12 cellular contexts compared by ENCODE assay signal in genomic region chr4:6840062-6840976, GRCh38. TPM values are rescaled to one million over a fixed set of nuclear protein-coding genes. Genes with fewer than 3 reads are reported as not detected.
DNase-seq lines count a peak whose midpoint lies in the region; ATAC-seq and TF ChIP-seq lines count a peak whose summit lies in the region.
"Had no signal": no experiment of that assay in that cellular context is flagged by ENCODE, and none has a peak within 500 bp of the region (broad histone marks: within the 10 kb centered on the region; RNA-seq: fewer than 3 reads in every experiment).

No MANE protein-coding gene starts in this region.

- no peak for DNase-seq in CD8-positive, alpha-beta T cell
- DNase-seq in PC-9 (peak; percentile 22 to 43), fibroblast of the aortic adventitia (ENCODE audit: low read depth) (peak; percentile 47), NCI-H1092 treated with DMSO at 0.1 percent for 48 hours (lab: John Stamatoyannopoulos, UW) (no peak), activated gamma-delta T cell treated with Interleukin-2 at 50 U/mL for 16 hours (no peak)
- no peak for DNase-seq in activated naive CD4-positive, alpha-beta T cell treated with Interleukin-2 at 50 U/mL for 16 hours
- DNase-seq: activated naive CD4-positive, alpha-beta T cell treated with anti-CD3 and anti-CD28 coated beads for 36 hours; naive B cell; NCI-H526 had no signal

- no peaks in the 10 kb centered on the region for H3K9me3 ChIP-seq in CD8-positive, alpha-beta T cell (ENCODE audit: low read length)
- H3K9me3 ChIP-seq in PC-9 (ENCODE audit: insufficient read depth, low read depth) = no peaks in the 10 kb centered on the region

- H3K27ac Mint-ChIP-seq in CD8-positive, alpha-beta T cell = peak overlapping the region; percentile 2
- H3K27ac Mint-ChIP-seq in nephron = peak overlapping the region in 2 of 3 experiments; percentile 21 to 71
- H3K27ac Mint-ChIP-seq: activated naive CD4-positive, alpha-beta T cell treated with anti-CD3 and anti-CD28 coated beads for 36 hours had no signal

- peaks cover 31% of the 10 kb centered on the region for H3K79me2 ChIP-seq in PC-9 (ENCODE audit: low read depth)

- BruUV-seq in PC-9 (replicated peaks; lab: Mats Ljungman, UMichigan) = no TSS peak

- no peaks in the 10 kb centered on the region for H3K27me3 Mint-ChIP-seq in CD8-positive, alpha-beta T cell (ENCODE audit: low read depth)
- no peaks in the 10 kb centered on the region for H3K27me3 Mint-ChIP-seq in nephron (ENCODE audit: low read depth)
- H3K27me3 Mint-ChIP-seq: naive B cell had no signal

- no peak overlapping the region for H2AFZ ChIP-seq in PC-9

- no peaks in the 10 kb centered on the region for H3K36me3 ChIP-seq in CD8-positive, alpha-beta T cell (ENCODE audit: insufficient read depth, low read length)
- H3K36me3 ChIP-seq in PC-9 (ENCODE audit: low read depth) = no peaks in the 10 kb centered on the region

- intact Hi-C loops in CD8-positive, alpha-beta T cell (cut with DNase I, micrococcal nuclease) = no loop called here
- intact Hi-C loops in PC-9 (cut with micrococcal nuclease; ENCODE audit: unreplicated experiment) = no loop called here

- CTCF ChIA-PET in CD8-positive, alpha-beta T cell (lab: Charles Lee) = no interaction called here
- CTCF ChIA-PET in PC-9 (lab: Charles Lee) = no interaction called here

- H3K4me3 ChIP-seq in CD8-positive, alpha-beta T cell (ENCODE audit: low read depth, low read length) = no peak overlapping the region
- H3K4me3 ChIP-seq in PC-9 = no peak overlapping the region
- H3K4me3 ChIP-seq in fibroblast of the aortic adventitia (ENCODE audit: low read depth, low read length) = no peak overlapping the region

- TF ChIP-seq CTCF in CD8-positive, alpha-beta T cell (IDR thresholded peaks at IDR 0.05) = no peak
- TF ChIP-seq CTCF in PC-9 (conservative IDR thresholded peaks at IDR 0.05) = no peak
- no peak for TF ChIP-seq CTCF in fibroblast of the aortic adventitia (IDR thresholded peaks at IDR 0.05; ENCODE audit: insufficient read depth, low read length)
- no peak for TF ChIP-seq CTCF in nephron (IDR thresholded peaks at IDR 0.05; ENCODE audit: unreplicated experiment in 3 of 3)

- H3K4me1 Mint-ChIP-seq in CD8-positive, alpha-beta T cell (ENCODE audit: low read depth) = peaks cover 13% of the 10 kb centered on the region
- peaks cover 18% of the 10 kb centered on the region for H3K4me1 Mint-ChIP-seq in nephron

- H3K9me3 Mint-ChIP-seq in CD8-positive, alpha-beta T cell = peaks cover 4% of the 10 kb centered on the region
- peaks cover 8% of the 10 kb centered on the region for H3K9me3 Mint-ChIP-seq in nephron
- H3K9me3 Mint-ChIP-seq: activated naive CD4-positive, alpha-beta T cell treated with anti-CD3 and anti-CD28 coated beads for 36 hours had no signal

- H3K4me3 Mint-ChIP-seq in CD8-positive, alpha-beta T cell = no peak overlapping the region
- H3K4me3 Mint-ChIP-seq in nephron = no peak overlapping the region
- H3K4me3 Mint-ChIP-seq: activated naive CD4-positive, alpha-beta T cell treated with anti-CD3 and anti-CD28 coated beads for 36 hours; naive B cell had no signal

- no peaks in the 10 kb centered on the region for H3K4me1 ChIP-seq in CD8-positive, alpha-beta T cell (ENCODE audit: insufficient read depth, low read length)
- peaks cover 13% of the 10 kb centered on the region for H3K4me1 ChIP-seq in PC-9 (replicated peaks; ENCODE audit: insufficient read depth)

- H3K27me3 ChIP-seq in CD8-positive, alpha-beta T cell (ENCODE audit: insufficient read depth, low read length) = no peaks in the 10 kb centered on the region
- H3K27me3 ChIP-seq in PC-9 (ENCODE audit: insufficient read depth, low read depth) = no peaks in the 10 kb centered on the region

- H3F3A ChIP-seq in PC-9 (ENCODE audit: insufficient read depth, low read depth) = peaks cover 20% of the 10 kb centered on the region; the same call in 1 of the 2 replicates

- peak overlapping the region; percentile 49 for H3K4me2 ChIP-seq in PC-9

- no peaks in the 10 kb centered on the region for H3K9me2 ChIP-seq in PC-9 (ENCODE audit: insufficient read depth)

- no peak for ATAC-seq in CD8-positive, alpha-beta T cell
- no peak for ATAC-seq in GM21825 (IDR thresholded peaks at IDR 0.05; ENCODE audit: unreplicated experiment)

- POLR2A ChIA-PET in CD8-positive, alpha-beta T cell (lab: Charles Lee) = interaction anchor here (0.7 kb wide), 1 partner anchor 227 kb away, joined by 3 read pairs; no protein-coding TSS in a partner anchor
- POLR2A ChIA-PET in PC-9 (lab: Charles Lee; ENCODE audit: unreplicated experiment) = interaction anchor here (0.6 to 0.8 kb wide), 2 partner anchors 124 to 518 kb away, joined by 3 to 6 read pairs; no protein-coding TSS in a partner anchor

- peaks cover 18% of the 10 kb centered on the region; the same call in 1 of the 2 replicates for H4K20me1 ChIP-seq in PC-9 (ENCODE audit: insufficient read depth)

- no peak overlapping the region for H3K27ac ChIP-seq in CD8-positive, alpha-beta T cell (ENCODE audit: low read depth, low read length)
- H3K27ac ChIP-seq in PC-9 = peak overlapping the region; percentile 29
- H3K27ac ChIP-seq: C4-2B had no signal

- peaks cover 44% of the 10 kb centered on the region for H3K36me3 Mint-ChIP-seq in CD8-positive, alpha-beta T cell
- peaks cover 55% of the 10 kb centered on the region for H3K36me3 Mint-ChIP-seq in nephron (ENCODE audit: low read depth)

RNA-seq across cellular contexts. Expression of gene KIAA0232, which starts 57.8 kb away (rescaled TPM):
- 10 to 100 TPM; 18.4 to 19.7 TPM for total RNA-seq in CD8-positive, alpha-beta T cell
- 21.5 and 24.7 TPM in 2 replicates for total RNA-seq in PC-9 (2021)
- 18.1 and 28.7 TPM in 2 replicates for total RNA-seq in fibroblast of the aortic adventitia (ENCODE audit: low replicate concordance)

Comparison
In these comparisons a context has a peak if more than half of its experiments do, and no peak if none do; other contexts are left out.
1. DNase-seq: peak in PC-9 (2 of 2) and fibroblast of the aortic adventitia (single experiment); none in CD8-positive, alpha-beta T cell (0 of 7), NCI-H1092 treated with DMSO at 0.1 percent for 48 hours (single experiment), activated gamma-delta T cell treated with Interleukin-2 at 50 U/mL for 16 hours (single experiment) and activated naive CD4-positive, alpha-beta T cell treated with Interleukin-2 at 50 U/mL for 16 hours (single experiment).